ENCODE assay signal across 20 cellular contexts in genomic region chr4:74588350-74588749, GRCh38.
DNase-seq lines count a peak whose midpoint lies in the region; ATAC-seq, FAIRE-seq and TF ChIP-seq lines count a peak whose summit lies in the region.
"Had no signal": no experiment of that assay in that cellular context is flagged by ENCODE, and none has a peak within 500 bp of the region (broad histone marks: within the 10 kb centered on the region; RNA-seq: fewer than 3 reads in every experiment).

No MANE protein-coding gene starts in this region.

- intact Hi-C loops in GM12878 (cut with micrococcal nuclease; ENCODE audit: unreplicated experiment): no loop called here
- intact Hi-C loops in PC-9 (cut with micrococcal nuclease; ENCODE audit: unreplicated experiment): no loop called here

- CTCF ChIA-PET in GM12878 (lab: Yijun Ruan, JAX): no interaction called here
- CTCF ChIA-PET in PC-9 (lab: Charles Lee): no interaction called here

- in situ Hi-C loops in GM12878 (cut with MboI): no loop called here

- no peak for TF ChIP-seq EP300 in GM12878 (IDR thresholded peaks at IDR 0.05; ENCODE audit: borderline replicate concordance in 1 of 2, control insufficient read depth in 1 of 2, low read depth in 2 of 2, low read length in 2 of 2)

- no peaks in the 10 kb centered on the region for H3K4me1 ChIP-seq in Karpas-422 (ENCODE audit: low read length)
- H3K4me1 ChIP-seq in GM12878 (ENCODE audit: control insufficient read depth, insufficient read depth, low read length): no peaks in the 10 kb centered on the region
- H3K4me1 ChIP-seq in urinary bladder (ENCODE audit: insufficient read depth): no peaks in the 10 kb centered on the region
- peaks cover 11% of the 10 kb centered on the region for H3K4me1 ChIP-seq in PC-9 (replicated peaks; ENCODE audit: insufficient read depth)
- H3K4me1 ChIP-seq: BLaER1 treated with 17β-estradiol and CSF1 and Interleukin-3, amounts not matched to agents 10 nM and 100 nM had no signal

- no peak overlapping the region for H3K27ac ChIP-seq in Karpas-422 (ENCODE audit: low read length)
- no peak overlapping the region for H3K27ac ChIP-seq in GM12878 (ENCODE audit: control insufficient read depth, insufficient read depth)
- peak overlapping the region; percentile 10 for H3K27ac ChIP-seq in urinary bladder (ENCODE audit: low read depth)
- no peak overlapping the region for H3K27ac ChIP-seq in PC-9
- H3K27ac ChIP-seq: 22Rv1; BLaER1 treated with 17β-estradiol and CSF1 and Interleukin-3, amounts not matched to agents 10 nM and 100 nM; C4-2B had no signal

- H3K27me3 ChIP-seq in Karpas-422 (ENCODE audit: low read length): no peaks in the 10 kb centered on the region
- no peaks in the 10 kb centered on the region for H3K27me3 ChIP-seq in GM12878 (replicated peaks in 1 of 2; ENCODE audit: control insufficient read depth in 2 of 2, insufficient read depth in 2 of 2, low read length in 1 of 2)
- H3K27me3 ChIP-seq in PC-9 (ENCODE audit: insufficient read depth, low read depth): no peaks in the 10 kb centered on the region
- H3K27me3 ChIP-seq: BLaER1 treated with 17β-estradiol and CSF1 and Interleukin-3, amounts not matched to agents 10 nM and 100 nM had no signal

- no peak for TF ChIP-seq POLR2A in GM12878 (IDR thresholded peaks at IDR 0.05; ENCODE audit: low read depth, low read length)

- 1% methylated on average over 5 of the region's 5 CpGs for WGBS in GM12878 (ENCODE audit: insufficient coverage, insufficient replicate concordance, low lambda C conversion rate, missing lambda C conversion rate)
- 94% methylated on average over 5 of the region's 5 CpGs for WGBS in urinary bladder

- RAD21 ChIA-PET in GM12878 (lab: Charles Lee; ENCODE audit: unreplicated experiment): no interaction called here

- H4K20me1 ChIP-seq in Karpas-422 (ENCODE audit: insufficient read depth, low read depth, low read length) (no peaks in the 10 kb centered on the region), GM12878 (ENCODE audit: control insufficient read depth, insufficient read depth) (no peaks in the 10 kb centered on the region), PC-9 (ENCODE audit: insufficient read depth) (no peaks in the 10 kb centered on the region)
- H4K20me1 ChIP-seq: BLaER1 treated with 17β-estradiol and CSF1 and Interleukin-3, amounts not matched to agents 10 nM and 100 nM had no signal

- no peak for ATAC-seq in GM12878
- ATAC-seq: A549; CD8-positive, alpha-beta T cell had no signal

- BruUV-seq in GM12878 (replicated peaks; lab: Mats Ljungman, UMichigan): no TSS peak
- BruUV-seq in PC-9 (replicated peaks; lab: Mats Ljungman, UMichigan): no TSS peak

- H3K9me2 ChIP-seq in Karpas-422 (replicated peaks; ENCODE audit: insufficient read depth, low read length): no peaks in the 10 kb centered on the region
- H3K9me2 ChIP-seq in PC-9 (ENCODE audit: insufficient read depth): no peaks in the 10 kb centered on the region

- POLR2A ChIA-PET in GM12878 (lab: Charles Lee): no interaction called here
- POLR2A ChIA-PET in PC-9 (lab: Charles Lee; ENCODE audit: unreplicated experiment): no interaction called here

- no peak overlapping the region for H3K9ac ChIP-seq in Karpas-422 (ENCODE audit: low read length)
- no peak overlapping the region for H3K9ac ChIP-seq in GM12878 (ENCODE audit: control insufficient read depth, insufficient read depth, low read length)
- H3K9ac ChIP-seq: BLaER1 treated with 17β-estradiol and CSF1 and Interleukin-3, amounts not matched to agents 10 nM and 100 nM had no signal

- TF ChIP-seq CTCF in GM12878 (IDR thresholded peaks at IDR 0.05 in 2 of 3, conservative IDR thresholded peaks at IDR 0.05 in 1 of 3; ENCODE audit: control insufficient read depth in 2 of 3, extremely low read depth in 1 of 3, insufficient read depth in 1 of 3, low read depth in 3 of 3, low read length in 3 of 3): no peak
- no peak for TF ChIP-seq CTCF in PC-9 (conservative IDR thresholded peaks at IDR 0.05)

- DNase-seq in Karpas-422: no peak
- DNase-seq in GM12878 (ENCODE audit: low read depth, low spot score): no peak
- DNase-seq in PC-9: no peak
- no peak for DNase-seq in cerebellar nuclear complex (lab: John Stamatoyannopoulos, UW)
- DNase-seq: AML-193; Caco-2; Calu3; CD4-positive, alpha-beta T cell; CD8-positive, alpha-beta T cell; DMS79 treated with DMSO at 0.1 percent for 48 hours; GF-D8 had no signal

- no peak for FAIRE-seq in GM12878 (lab: Jason Lieb, UNC)
- FAIRE-seq: A549, D721Med, G401.6, GM12891, GM19239 had no signal

- peaks cover 7% of the 10 kb centered on the region; the same call in 1 of the 2 replicates for H3F3A ChIP-seq in PC-9 (ENCODE audit: insufficient read depth, low read depth)

- no peak overlapping the region for H3K4me3 ChIP-seq in Karpas-422 (ENCODE audit: low read length)
- no peak overlapping the region for H3K4me3 ChIP-seq in GM12878
- H3K4me3 ChIP-seq in urinary bladder (ENCODE audit: low read depth, low read length): no peak overlapping the region
- no peak overlapping the region for H3K4me3 ChIP-seq in PC-9
- H3K4me3 ChIP-seq: A549; BLaER1 treated with 17β-estradiol and CSF1 and Interleukin-3, amounts not matched to agents 10 nM and 100 nM had no signal

- H3K9me3 ChIP-seq in Karpas-422 (ENCODE audit: low read length): no peaks in the 10 kb centered on the region
- no peaks in the 10 kb centered on the region for H3K9me3 ChIP-seq in GM12878 (replicated peaks; ENCODE audit: control insufficient read depth, insufficient read depth, low read length)
- H3K9me3 ChIP-seq in PC-9 (ENCODE audit: insufficient read depth, low read depth): no peaks in the 10 kb centered on the region; the same call in 1 of the 2 replicates
- H3K9me3 ChIP-seq: A549; BLaER1 treated with 17β-estradiol and CSF1 and Interleukin-3, amounts not matched to agents 10 nM and 100 nM; Caco-2 had no signal

- no peak for TF ChIP-seq RAD21 in GM12878 (IDR thresholded peaks at IDR 0.05; ENCODE audit: insufficient read depth, low read depth, low read length)

- SMC1A ChIA-PET in GM12878 (lab: Charles Lee; ENCODE audit: uncharacterized antibody, unreplicated experiment): interaction anchor here (1.0 kb wide), 1 partner anchor 83 kb away, joined by 3 read pairs; no protein-coding TSS in a partner anchor

- H3K4me2 ChIP-seq in Karpas-422 (ENCODE audit: low read depth, low read length, poor library complexity, severe bottlenecking): no peak overlapping the region
- H3K4me2 ChIP-seq in GM12878 (ENCODE audit: control insufficient read depth, insufficient read depth): no peak overlapping the region
- H3K4me2 ChIP-seq in PC-9: no peak overlapping the region
- H3K4me2 ChIP-seq: A549; BLaER1 treated with 17β-estradiol and CSF1 and Interleukin-3, amounts not matched to agents 10 nM and 100 nM had no signal

- H3K36me3 ChIP-seq in Karpas-422 (ENCODE audit: insufficient read depth, low read length) (no peaks in the 10 kb centered on the region), GM12878 (ENCODE audit: control insufficient read depth in 2 of 2, insufficient read depth in 2 of 2, low read length in 1 of 2) (no peaks in the 10 kb centered on the region), urinary bladder (ENCODE audit: insufficient read depth) (no peaks in the 10 kb centered on the region), PC-9 (ENCODE audit: low read depth) (no peaks in the 10 kb centered on the region)
- H3K36me3 ChIP-seq: BLaER1 treated with 17β-estradiol and CSF1 and Interleukin-3, amounts not matched to agents 10 nM and 100 nM had no signal

- no peaks in the 10 kb centered on the region for H3K79me2 ChIP-seq in Karpas-422 (ENCODE audit: low read length)
- no peaks in the 10 kb centered on the region for H3K79me2 ChIP-seq in GM12878 (ENCODE audit: control insufficient read depth, insufficient read depth, low read length)
- H3K79me2 ChIP-seq in PC-9 (ENCODE audit: low read depth): no peaks in the 10 kb centered on the region

- H2AFZ ChIP-seq in Karpas-422 (ENCODE audit: low read length): peak overlapping the region; percentile 42; the same call in 1 of the 2 replicates
- no peak overlapping the region for H2AFZ ChIP-seq in GM12878 (ENCODE audit: control insufficient read depth, low read depth, low read length)
- no peak overlapping the region for H2AFZ ChIP-seq in PC-9

TF ChIP-seq in GM12878, 131 proteins besides CTCF, POLR2A, EP300 and RAD21:
- TF ChIP-seq EED (IDR thresholded peaks at IDR 0.05; ENCODE audit: low read depth) (no peak), HDAC6 (IDR thresholded peaks at IDR 0.05; ENCODE audit: unreplicated experiment) (no peak), ZBTB40 (IDR thresholded peaks at IDR 0.05; ENCODE audit: borderline replicate concordance) (peak; percentile 69)
